19 cellular contexts compared by ENCODE assay signal in genomic region chr5:153919161-153919560, GRCh38.
"Had no signal": no experiment of that assay in that cellular context is flagged by ENCODE, and none has a peak within 500 bp of the region (broad histone marks: within the 10 kb centered on the region; RNA-seq: fewer than 3 reads in every experiment).

No MANE protein-coding gene starts in this region.

- H3K9me3 ChIP-seq: SJSA1 had no signal

- H3K36me3 ChIP-seq: SJSA1 had no signal

- H3K4me3 ChIP-seq: SJSA1, SK-N-MC had no signal

- DNase-seq: KBM-7, NCI-H1092, NCI-H1105 treated with DMSO at 0.1 percent for 48 hours, NCI-H1417 treated with DMSO at 0.1 percent for 48 hours, NCI-H146, NCI-H1694 treated with DMSO at 0.1 percent for 48 hours, NCI-H1930, NCI-H2081, NCI-H2107, NCI-H226, NCI-H446, NCI-H510A, NCI-H524 treated with DMSO at 0.1 percent for 48 hours, NCI-H69, NCI-H774, RPMI8226, SHP77 treated with DMSO at 0.1 percent for 48 hours had no signal

- H3K4me1 ChIP-seq: SJSA1 had no signal

- H3K27ac ChIP-seq: SJSA1, SK-N-MC had no signal
